In genomic region chr1:95364546-95364945, GRCh38 we compare ENCODE assay signal across 33 cellular contexts.
"Had no signal": no experiment of that assay in that cellular context is flagged by ENCODE, and none has a peak within 500 bp of the region (broad histone marks: within the 10 kb centered on the region; RNA-seq: fewer than 3 reads in every experiment).

No MANE protein-coding gene starts in this region.

- H3K4me3 ChIP-seq: esophagus squamous epithelium, heart right ventricle, lower lobe of right lung, mucosa of descending colon, right atrium auricular region, smooth muscle cell, suprapubic skin, transverse colon, upper lobe of right lung, uterus had no signal

- H3K4me2 ChIP-seq: smooth muscle cell had no signal

- H3K4me1 ChIP-seq: esophagus squamous epithelium, heart right ventricle, lower lobe of right lung, parathyroid adenoma, right atrium auricular region, suprapubic skin, transverse colon, upper lobe of right lung, uterus had no signal

- H3K4me1 Mint-ChIP-seq: memory B cell; naive B cell; neural crest cell; stimulated activated naive CD8-positive, alpha-beta T cell treated with anti-CD3 and anti-CD28 coated beads, Interleukin-15, amount 100 ng/mL, for 72 hours had no signal

- H2AFZ ChIP-seq: parathyroid adenoma had no signal

- H3K27ac Mint-ChIP-seq: effector memory CD8-positive, alpha-beta T cell; memory B cell; mesothelial cell of epicardium; naive B cell; natural killer cell treated with Interleukin-12 subunit alpha and Interleukin-12 subunit beta and Interleukin-15 and Interleukin-18, amount 100 ng/mL, for 72 hours; progenitor cell of endocrine pancreas; stimulated activated naive CD8-positive, alpha-beta T cell treated with anti-CD3 and anti-CD28 coated beads, Interleukin-15, amount 100 ng/mL, for 72 hours had no signal

- H3K9me3 ChIP-seq: esophagus squamous epithelium, heart right ventricle, lower lobe of right lung, mucosa of descending colon, right atrium auricular region, suprapubic skin, transverse colon, upper lobe of right lung, uterus had no signal

- H3K9me3 Mint-ChIP-seq: neural crest cell; stimulated activated naive CD8-positive, alpha-beta T cell treated with anti-CD3 and anti-CD28 coated beads, Interleukin-15, amount 100 ng/mL, for 72 hours had no signal

- H3K36me3 ChIP-seq: esophagus squamous epithelium, heart right ventricle, lower lobe of right lung, right atrium auricular region, suprapubic skin, transverse colon, upper lobe of right lung, uterus had no signal

- H3K79me2 ChIP-seq: parathyroid adenoma had no signal

- DNase-seq: cortex of kidney; effector memory CD8-positive, alpha-beta T cell; erythroblast; esophagus squamous epithelium; foreskin melanocyte; glutamatergic neuron; heart right ventricle; hippocampal formation; left ventricle myocardium superior; lower lobe of right lung; mucosa of descending colon; naive B cell; stimulated activated CD4-positive, alpha-beta T cell treated with anti-CD3 and anti-CD28 coated beads, Interleukin-12 subunit alpha, Interleukin-12 subunit beta, amount 100 ng/mL, for 4 hours; stimulated activated CD4-positive, alpha-beta T cell treated with anti-CD3 and anti-CD28 coated beads, Interleukin-1b, Interleukin-23, amount 100 ng/mL, for 48 hours; stimulated activated CD4-positive, alpha-beta T cell treated with anti-CD3 and anti-CD28 coated beads, Interleukin-4, amount 100 ng/mL, for 1 hour; stimulated activated CD8-positive, alpha-beta memory T cell treated with anti-CD3 and anti-CD28 coated beads, Interleukin-4, amount 100 ng/mL, for 48 hours; stimulated activated naive CD4-positive, alpha-beta T cell; stimulated activated naive CD8-positive, alpha-beta T cell treated with anti-CD3 and anti-CD28 coated beads, Interleukin-15, amount 100 ng/mL, for 72 hours; transverse colon; upper lobe of right lung; uterus had no signal

- H3K36me3 Mint-ChIP-seq: memory B cell; mesothelial cell of epicardium; naive B cell; natural killer cell treated with Interleukin-12 subunit alpha and Interleukin-12 subunit beta and Interleukin-15 and Interleukin-18, amount 100 ng/mL, for 72 hours had no signal

- H3K27ac ChIP-seq: esophagus squamous epithelium, heart right ventricle, lower lobe of right lung, parathyroid adenoma, right atrium auricular region, suprapubic skin, transverse colon, upper lobe of right lung, uterus had no signal

- H3K27me3 Mint-ChIP-seq: natural killer cell treated with Interleukin-12 subunit alpha and Interleukin-12 subunit beta and Interleukin-15 and Interleukin-18, amount 100 ng/mL, for 72 hours had no signal

- H3K27me3 ChIP-seq: esophagus squamous epithelium, right atrium auricular region, suprapubic skin, transverse colon, upper lobe of right lung, uterus had no signal

- ATAC-seq: effector memory CD8-positive, alpha-beta T cell; heart right ventricle; left ventricle myocardium superior; lower lobe of right lung; mucosa of descending colon; natural killer cell treated with Interleukin-12 subunit alpha and Interleukin-12 subunit beta and Interleukin-15 and Interleukin-18, amount 100 ng/mL, for 72 hours; sciatic nerve; stimulated activated naive CD8-positive, alpha-beta T cell treated with anti-CD3 and anti-CD28 coated beads, Interleukin-15, amount 100 ng/mL, for 72 hours; upper lobe of right lung had no signal

- H3K9ac ChIP-seq: parathyroid adenoma had no signal

- H3K4me3 Mint-ChIP-seq: effector memory CD8-positive, alpha-beta T cell; memory B cell; mesothelial cell of epicardium; naive B cell; natural killer cell treated with Interleukin-12 subunit alpha and Interleukin-12 subunit beta and Interleukin-15 and Interleukin-18, amount 100 ng/mL, for 72 hours; neural crest cell; stimulated activated naive CD8-positive, alpha-beta T cell treated with anti-CD3 and anti-CD28 coated beads, Interleukin-15, amount 100 ng/mL, for 72 hours had no signal

- FAIRE-seq: endometrium, keratinocyte had no signal
